In the genomic region with DNA sequence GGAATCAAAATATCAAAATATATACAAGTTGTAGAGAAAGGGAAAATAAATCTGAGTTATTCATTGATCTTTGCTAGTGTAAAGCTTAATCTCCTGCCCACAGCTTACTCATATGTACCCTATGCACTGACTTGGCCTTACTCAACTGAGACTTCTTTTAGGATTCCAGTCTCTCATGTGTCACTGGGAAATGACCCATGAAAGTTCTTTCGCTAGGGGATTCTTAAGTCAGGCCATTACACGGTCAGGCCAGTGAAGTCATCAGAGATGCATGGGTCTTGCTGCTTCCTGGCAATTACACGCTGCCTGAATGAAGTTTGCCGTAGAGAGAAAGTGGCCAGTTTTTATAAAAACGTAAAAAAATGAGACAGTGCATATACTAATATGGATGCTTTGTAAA, we compare ENCODE assay signal across 16 cellular contexts. TPM values are rescaled to one million over a fixed set of nuclear protein-coding genes. Genes with fewer than 3 reads are reported as not detected.
DNase-seq lines count a peak whose midpoint lies in the region; ATAC-seq and TF ChIP-seq lines count a peak whose summit lies in the region.
"Had no signal": no experiment of that assay in that cellular context is flagged by ENCODE, and none has a peak within 500 bp of the region (broad histone marks: within the 10 kb centered on the region; RNA-seq: fewer than 3 reads in every experiment).

No MANE protein-coding gene starts in this region.

- no peak overlapping the region for H3K27ac Mint-ChIP-seq in activated T-helper 17 cell treated with anti-CD3 and anti-CD28 coated beads, Interleukin-2, amount 50 U/mL, for 72 hours
- H3K27ac Mint-ChIP-seq: B cell had no signal

- no peak for TF ChIP-seq EP300 in ovary (IDR thresholded peaks at IDR 0.05)

- no peaks in the 10 kb centered on the region for H3K27me3 Mint-ChIP-seq in activated T-helper 17 cell treated with anti-CD3 and anti-CD28 coated beads, Interleukin-2, amount 50 U/mL, for 72 hours
- H3K27me3 Mint-ChIP-seq: B cell had no signal

- H3K4me3 Mint-ChIP-seq in activated T-helper 17 cell treated with anti-CD3 and anti-CD28 coated beads, Interleukin-2, amount 50 U/mL, for 72 hours = no peak overlapping the region
- H3K4me3 Mint-ChIP-seq: B cell had no signal

- H3K27me3 ChIP-seq in right lobe of liver (no peaks in the 10 kb centered on the region), ovary (no peaks in the 10 kb centered on the region)
- H3K27me3 ChIP-seq: vagina had no signal

- WGBS in right lobe of liver (ENCODE audit: insufficient coverage, low coverage, low lambda C conversion rate, missing lambda C conversion rate) = 88% methylated on average over 5 of the region's 5 CpGs
- WGBS in ovary, 3 donors = 93 to 97% (median 95%) methylated on average over 5 of the region's 5 CpGs

- no peaks in the 10 kb centered on the region for H3K36me3 Mint-ChIP-seq in activated T-helper 17 cell treated with anti-CD3 and anti-CD28 coated beads, Interleukin-2, amount 50 U/mL, for 72 hours (ENCODE audit: low read depth)

- no peak overlapping the region for H3K27ac ChIP-seq in right lobe of liver
- no peak overlapping the region for H3K27ac ChIP-seq in ovary
- H3K27ac ChIP-seq: vagina had no signal

- TF ChIP-seq POLR2A in right lobe of liver (IDR thresholded peaks at IDR 0.05) = no peak
- TF ChIP-seq POLR2A in ovary (IDR thresholded peaks at IDR 0.05) = no peak

- peak; percentile 59 for ATAC-seq in GM21447 (IDR thresholded peaks at IDR 0.05; ENCODE audit: unreplicated experiment)
- ATAC-seq in activated T-helper 17 cell treated with anti-CD3 and anti-CD28 coated beads, Interleukin-2, amount 50 U/mL, for 72 hours (replicated peaks) = peak; percentile 71
- ATAC-seq in right lobe of liver = no peak

- DNase-seq in AG10803 (ENCODE audit: low read depth) = peak; percentile 37
- DNase-seq in iris pigment epithelial cell (ENCODE audit: low read depth) = peak; percentile 96
- DNase-seq in NCI-H2196 (lab: John Stamatoyannopoulos, UW; ENCODE audit: unreplicated experiment) = no peak
- no peak for DNase-seq in right lobe of liver
- no peak for DNase-seq in NOMO-1 (lab: John Stamatoyannopoulos, UW; ENCODE audit: unreplicated experiment in 2 of 2)
- no peak for DNase-seq in ovary
- DNase-seq: activated CD4-positive, alpha-beta T cell treated with anti-CD3 and anti-CD28 coated beads, Interleukin-2, amount 50 U/mL, for 1 hour; activated effector memory CD4-positive, alpha-beta T cell treated with anti-CD3 and anti-CD28 coated beads, Interleukin-2, amount 50 U/mL, for 16 hours; central memory CD4-positive, alpha-beta T cell; NCI-H1417 treated with DMSO at 0.1 percent for 48 hours; NCI-H510A; T-helper 1 cell had no signal

- no peaks in the 10 kb centered on the region for H3K4me1 Mint-ChIP-seq in activated T-helper 17 cell treated with anti-CD3 and anti-CD28 coated beads, Interleukin-2, amount 50 U/mL, for 72 hours

- TF ChIP-seq CTCF in AG10803 (conservative IDR thresholded peaks at IDR 0.05; ENCODE audit: low read length) = no peak
- TF ChIP-seq CTCF in right lobe of liver (IDR thresholded peaks at IDR 0.05) = no peak
- TF ChIP-seq CTCF in ovary (IDR thresholded peaks at IDR 0.05) = no peak

- H3K9me3 Mint-ChIP-seq in activated T-helper 17 cell treated with anti-CD3 and anti-CD28 coated beads, Interleukin-2, amount 50 U/mL, for 72 hours = peaks cover 3% of the 10 kb centered on the region

- intact Hi-C loops in right lobe of liver (cut with DNase I) = no loop called here
- intact Hi-C loops in ovary (cut with DNase I) = no loop called here

- H3K4me3 ChIP-seq in AG10803 (ENCODE audit: low read length) = no peak overlapping the region
- no peak overlapping the region for H3K4me3 ChIP-seq in right lobe of liver
- H3K4me3 ChIP-seq in ovary = no peak overlapping the region
- H3K4me3 ChIP-seq: vagina had no signal

- H3K36me3 ChIP-seq in right lobe of liver (no peaks in the 10 kb centered on the region), ovary (no peaks in the 10 kb centered on the region)
- H3K36me3 ChIP-seq: vagina had no signal

- H3K4me1 ChIP-seq in right lobe of liver = no peaks in the 10 kb centered on the region
- H3K4me1 ChIP-seq in ovary (ENCODE audit: insufficient read depth) = no peaks in the 10 kb centered on the region
- H3K4me1 ChIP-seq: vagina had no signal

- H3K9me3 ChIP-seq in right lobe of liver (no peaks in the 10 kb centered on the region), ovary (no peaks in the 10 kb centered on the region)
- H3K9me3 ChIP-seq: vagina had no signal

RNA-seq across cellular contexts. Expression of a gene that starts 20.7 kb away (rescaled TPM):
- total RNA-seq in activated T-helper 17 cell treated with anti-CD3 and anti-CD28 coated beads, Interleukin-2, amount 50 U/mL, for 72 hours = 10 to 100 TPM; 46.6 to 92.4 TPM
- total RNA-seq in right lobe of liver = 10 to 100 TPM; 41.5 to 90.5 (median 69.5) TPM
- 100 to 1,000 TPM in 5 of 7 donors, 10 to 100 TPM in 2; 80.6 to 280 (median 165) TPM for total RNA-seq in ovary
- polyA plus RNA-seq in ovary = 10 to 100 TPM; 15.9 to 52.7 TPM

Comparison
In these comparisons a context has a peak if more than half of its experiments do, and no peak if none do; other contexts are left out.
1. DNase-seq: peak in AG10803 (single experiment) and iris pigment epithelial cell (single experiment); none in NCI-H2196 (single experiment), right lobe of liver (0 of 3), NOMO-1 (0 of 2) and ovary (0 of 5).
2. ATAC-seq: peak in GM21447 (single experiment) and activated T-helper 17 cell treated with anti-CD3 and anti-CD28 coated beads, Interleukin-2, amount 50 U/mL, for 72 hours (single experiment); none in right lobe of liver (0 of 4).